7 cellular contexts compared by ENCODE assay signal in the genomic region with DNA sequence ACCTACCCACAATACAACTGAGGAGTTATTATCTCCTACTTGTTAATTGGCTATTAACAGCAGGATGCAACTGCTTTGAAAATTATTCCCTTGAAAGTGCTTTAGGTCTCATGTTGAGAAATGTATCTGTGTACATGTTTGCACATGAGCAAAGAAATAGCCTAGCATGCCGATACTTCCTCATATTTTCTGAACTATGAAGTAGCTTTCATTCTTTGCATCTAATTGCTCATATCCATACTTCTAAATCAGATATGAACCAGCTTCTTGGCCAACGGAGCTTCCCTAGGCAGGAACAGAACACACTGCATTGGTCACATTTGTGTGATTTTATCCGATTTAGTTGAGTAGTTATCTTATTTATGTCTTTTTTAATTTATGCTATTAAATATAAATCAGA.
"Had no signal": no experiment of that assay in that cellular context is flagged by ENCODE, and none has a peak within 500 bp of the region (broad histone marks: within the 10 kb centered on the region; RNA-seq: fewer than 3 reads in every experiment).

No MANE protein-coding gene starts in this region.

- ATAC-seq: GM23338 had no signal

- H2AFZ ChIP-seq: GM23338 had no signal

- DNase-seq: H9, HCEC 1CT, IMR-90 had no signal

- H3K4me3 ChIP-seq: GM23338 had no signal

- H3K4me2 ChIP-seq: GM23338 had no signal

- FAIRE-seq: H1, H54, HTR-8/SVneo had no signal
